ENCODE assay signal across 9 cellular contexts in genomic region chr6:111427341-111428116, GRCh38. TPM values are rescaled to one million over a fixed set of nuclear protein-coding genes. Genes with fewer than 3 reads are reported as not detected.
DNase-seq lines count a peak whose midpoint lies in the region; ATAC-seq lines count a peak whose summit lies in the region.
"Had no signal": no experiment of that assay in that cellular context is flagged by ENCODE, and none has a peak within 500 bp of the region (broad histone marks: within the 10 kb centered on the region; RNA-seq: fewer than 3 reads in every experiment).

No MANE protein-coding gene starts in this region.

- peak; percentile 4 to 9 for DNase-seq in activated CD4-positive, alpha-beta T cell treated with anti-CD3 and anti-CD28 coated beads for 4 hours
- DNase-seq in activated CD4-positive, alpha-beta T cell treated with anti-CD3 and anti-CD28 coated beads, Interleukin-2, amount 50 U/mL, for 4 hours: no peak
- DNase-seq in RKO (ENCODE audit: low spot score): peak; percentile 92
- peak; percentile 39 for DNase-seq in dedifferentiated amniotic fluid mesenchymal stem cell (ENCODE audit: extremely low spot score)
- DNase-seq in NCI-H2107 (lab: John Stamatoyannopoulos, UW): no peak

- H3K4me3 Mint-ChIP-seq in stimulated activated naive CD8-positive, alpha-beta T cell treated with anti-CD3 and anti-CD28 coated beads, Interleukin-15, Interleukin-2, amounts not matched to agents 100 ng/mL and 50 ng/mL, for 24 hours: peak overlapping the region; percentile 66
- H3K4me3 Mint-ChIP-seq: dendritic cell treated with granulocyte-macrophage colony-stimulating factor and Interleukin-4, amounts not matched to agents 40 ng/mL and 50 ng/mL, for 4 days had no signal

- ATAC-seq in HG02884 (IDR thresholded peaks at IDR 0.05; ENCODE audit: unreplicated experiment) (peak; percentile 78), esophagus mucosa (no peak)

- H3K27ac Mint-ChIP-seq in stimulated activated naive CD8-positive, alpha-beta T cell treated with anti-CD3 and anti-CD28 coated beads, Interleukin-15, Interleukin-2, amounts not matched to agents 100 ng/mL and 50 ng/mL, for 24 hours: peak overlapping the region; percentile 77
- H3K27ac Mint-ChIP-seq: dendritic cell treated with granulocyte-macrophage colony-stimulating factor and Interleukin-4, amounts not matched to agents 40 ng/mL and 50 ng/mL, for 4 days had no signal

- H3K9me3 Mint-ChIP-seq in stimulated activated naive CD8-positive, alpha-beta T cell treated with anti-CD3 and anti-CD28 coated beads, Interleukin-15, Interleukin-2, amounts not matched to agents 100 ng/mL and 50 ng/mL, for 24 hours: peaks cover 15% of the 10 kb centered on the region

- peaks cover 66% of the 10 kb centered on the region for H3K4me1 Mint-ChIP-seq in stimulated activated naive CD8-positive, alpha-beta T cell treated with anti-CD3 and anti-CD28 coated beads, Interleukin-15, Interleukin-2, amounts not matched to agents 100 ng/mL and 50 ng/mL, for 24 hours (ENCODE audit: low read depth)

- no peaks in the 10 kb centered on the region for H3K27me3 Mint-ChIP-seq in stimulated activated naive CD8-positive, alpha-beta T cell treated with anti-CD3 and anti-CD28 coated beads, Interleukin-15, Interleukin-2, amounts not matched to agents 100 ng/mL and 50 ng/mL, for 24 hours
- H3K27me3 Mint-ChIP-seq: dendritic cell treated with granulocyte-macrophage colony-stimulating factor and Interleukin-4, amounts not matched to agents 40 ng/mL and 50 ng/mL, for 4 days had no signal

- H3K36me3 Mint-ChIP-seq in stimulated activated naive CD8-positive, alpha-beta T cell treated with anti-CD3 and anti-CD28 coated beads, Interleukin-15, Interleukin-2, amounts not matched to agents 100 ng/mL and 50 ng/mL, for 24 hours (ENCODE audit: low read depth): peaks cover 30% of the 10 kb centered on the region

RNA-seq across cellular contexts. Expression of gene REV3L, which starts 55.5 kb away (rescaled TPM):
- total RNA-seq in esophagus mucosa: 17.7 TPM

Comparison
In these comparisons a context has a peak if more than half of its experiments do, and no peak if none do; other contexts are left out.
1. DNase-seq: peak in activated CD4-positive, alpha-beta T cell treated with anti-CD3 and anti-CD28 coated beads for 4 hours (2 of 2), RKO (single experiment) and dedifferentiated amniotic fluid mesenchymal stem cell (single experiment); none in activated CD4-positive, alpha-beta T cell treated with anti-CD3 and anti-CD28 coated beads, Interleukin-2, amount 50 U/mL, for 4 hours (0 of 2) and NCI-H2107 (single experiment).